8 cellular contexts compared by ENCODE assay signal in genomic region chr17:7589891-7590611, GRCh38. TPM values are rescaled to one million over a fixed set of nuclear protein-coding genes. Genes with fewer than 3 reads are reported as not detected.
DNase-seq lines count a peak whose midpoint lies in the region; ATAC-seq and TF ChIP-seq lines count a peak whose summit lies in the region.

Gene SOX15, minus strand, starts transcription at chr17:7590094. Its CDS starts 418 bp downstream, at chr17:7589676.

- TF ChIP-seq CTCF in neutrophil (IDR thresholded peaks at IDR 0.05), result no peak

- DNase-seq in NT2/D1 (ENCODE audit: low read depth, low spot score) (no peak), NCI-H1694 (lab: John Stamatoyannopoulos, UW) (no peak), NOMO-1 treated with DMSO at 0.1 percent for 48 hours (lab: John Stamatoyannopoulos, UW; ENCODE audit: unreplicated experiment) (no peak), superior temporal gyrus (ENCODE audit: extremely low spot score) (no peak), DMS 273 treated with DMSO at 0.1 percent for 48 hours (lab: John Stamatoyannopoulos, UW) (no peak)

- peaks cover 51 to 96% (median 88%) of the 10 kb centered on the region in 11 experiments for H3K36me3 ChIP-seq in BLaER1 treated with 17β-estradiol and CSF1 and Interleukin-3, amounts not matched to agents 10 nM and 100 nM
- H3K36me3 ChIP-seq in NT2/D1 (ENCODE audit: insufficient read depth, insufficient read length, low read length) (peaks cover 72% of the 10 kb centered on the region), neutrophil (peaks cover 72% of the 10 kb centered on the region)

- peak; percentile 71 for ATAC-seq in esophagus mucosa

- H3K9me3 ChIP-seq in BLaER1 treated with 17β-estradiol and CSF1 and Interleukin-3, amounts not matched to agents 10 nM and 100 nM (replicated peaks in 1 of 11), result no peaks in the 10 kb centered on the region
- H3K9me3 ChIP-seq in NT2/D1 (ENCODE audit: insufficient read depth, low read length) (no peaks in the 10 kb centered on the region), neutrophil (no peaks in the 10 kb centered on the region)

- H3K4me3 ChIP-seq in BLaER1 treated with 17β-estradiol and CSF1 and Interleukin-3, amounts not matched to agents 10 nM and 100 nM, result no peak within 1 kb of the TSS
- H3K4me3 ChIP-seq in NT2/D1 (ENCODE audit: insufficient read length, low read depth) (peak within 1 kb of the TSS; percentile 50), neutrophil (ENCODE audit: low read depth in 1 of 2, low read length in 1 of 2) (no peak within 1 kb of the TSS)

- no peaks in the 10 kb centered on the region for H3K27me3 ChIP-seq in BLaER1 treated with 17β-estradiol and CSF1 and Interleukin-3, amounts not matched to agents 10 nM and 100 nM
- H3K27me3 ChIP-seq in NT2/D1 (ENCODE audit: insufficient read depth, insufficient read length), result no peaks in the 10 kb centered on the region
- H3K27me3 ChIP-seq in neutrophil, result no peaks in the 10 kb centered on the region

- H4K20me1 ChIP-seq in BLaER1 treated with 17β-estradiol and CSF1 and Interleukin-3, amounts not matched to agents 10 nM and 100 nM, result peaks cover 0 to 55% (median 12%) of the 10 kb centered on the region in 11 experiments; a peak in 13 of 22 replicates

- peak within 1 kb of the TSS in 10 of 11 experiments; percentile 8 to 67 (median 48); a peak in 17 of 22 replicates for H3K9ac ChIP-seq in BLaER1 treated with 17β-estradiol and CSF1 and Interleukin-3, amounts not matched to agents 10 nM and 100 nM
- H3K9ac ChIP-seq in NT2/D1 (ENCODE audit: insufficient read length, low read depth), result peak within 1 kb of the TSS; percentile 81

- H3K4me1 ChIP-seq in BLaER1 treated with 17β-estradiol and CSF1 and Interleukin-3, amounts not matched to agents 10 nM and 100 nM, result peaks cover 24 to 52% (median 44%) of the 10 kb centered on the region in 10 experiments
- H3K4me1 ChIP-seq in NT2/D1 (ENCODE audit: insufficient read depth, insufficient read length) (peaks cover 14% of the 10 kb centered on the region), neutrophil (ENCODE audit: control insufficient read depth in 1 of 2, insufficient read depth in 1 of 2, low read depth in 1 of 2, low read length in 1 of 2) (peaks cover 7 to 18% of the 10 kb centered on the region in 2 experiments)

- peak within 1 kb of the TSS; percentile 27 to 95 (median 59); a peak in 21 of 22 replicates for H3K4me2 ChIP-seq in BLaER1 treated with 17β-estradiol and CSF1 and Interleukin-3, amounts not matched to agents 10 nM and 100 nM

- peak within 1 kb of the TSS in 4 of 11 experiments; percentile 6 to 39 (median 30); a peak in 4 of 22 replicates for H3K27ac ChIP-seq in BLaER1 treated with 17β-estradiol and CSF1 and Interleukin-3, amounts not matched to agents 10 nM and 100 nM
- H3K27ac ChIP-seq in neutrophil, result peak within 1 kb of the TSS; percentile 12

RNA-seq across cellular contexts. Expression of gene SOX15, which starts in this region (rescaled TPM):
- 74.0 TPM for total RNA-seq in esophagus mucosa
